8 cellular contexts compared by ENCODE assay signal in genomic region chr1:40531381-40532061, GRCh38. TPM values are rescaled to one million over a fixed set of nuclear protein-coding genes. Genes with fewer than 3 reads are reported as not detected.
DNase-seq lines count a peak whose midpoint lies in the region; ATAC-seq, FAIRE-seq and TF ChIP-seq lines count a peak whose summit lies in the region.

Gene ZNF684 (plus strand): TSS chr1:40531637. CDS start chr1:40533167, 1,530 bp downstream.

- peak within 1 kb of the TSS; percentile 79 to 99 (median 90) for H3K4me2 ChIP-seq in BLaER1 treated with 17β-estradiol and CSF1 and Interleukin-3, amounts not matched to agents 10 nM and 100 nM
- peak within 1 kb of the TSS; percentile 91 for H3K4me2 ChIP-seq in HepG2 (ENCODE audit: low read depth, low read length)

- no peaks in the 10 kb centered on the region for H4K20me1 ChIP-seq in BLaER1 treated with 17β-estradiol and CSF1 and Interleukin-3, amounts not matched to agents 10 nM and 100 nM
- H4K20me1 ChIP-seq in HepG2 (ENCODE audit: insufficient read depth, low read length), result no peaks in the 10 kb centered on the region

- H3K4me1 Mint-ChIP-seq in activated CD4-positive, alpha-beta T cell treated with anti-CD3 and anti-CD28 coated beads, Interleukin-2, amount 10 ng/mL, durations not matched to agents 7 days and 5 days, result peaks cover 24% of the 10 kb centered on the region
- peaks cover 19% of the 10 kb centered on the region for H3K4me1 Mint-ChIP-seq in dendritic cell treated with granulocyte-macrophage colony-stimulating factor and Interleukin-4, amounts not matched to agents 40 ng/mL and 50 ng/mL, for 4 days (ENCODE audit: low read depth)

- peaks cover 14 to 28% (median 20%) of the 10 kb centered on the region in 11 experiments; a peak in 21 of 22 replicates for H3K36me3 ChIP-seq in BLaER1 treated with 17β-estradiol and CSF1 and Interleukin-3, amounts not matched to agents 10 nM and 100 nM
- H3K36me3 ChIP-seq in HepG2 (replicated peaks in 1 of 2; ENCODE audit: control insufficient read depth in 1 of 2, insufficient read depth in 2 of 2, low read length in 2 of 2), result no peaks in the 10 kb centered on the region

- H3K36me3 Mint-ChIP-seq in activated CD4-positive, alpha-beta T cell treated with anti-CD3 and anti-CD28 coated beads, Interleukin-2, amount 10 ng/mL, durations not matched to agents 7 days and 5 days (ENCODE audit: low read depth), result peaks cover 31% of the 10 kb centered on the region
- H3K36me3 Mint-ChIP-seq in dendritic cell treated with granulocyte-macrophage colony-stimulating factor and Interleukin-4, amounts not matched to agents 40 ng/mL and 50 ng/mL, for 4 days (ENCODE audit: low read depth), result peaks cover 19% of the 10 kb centered on the region

- peaks cover 0 to 19% (median 8%) of the 10 kb centered on the region in 11 experiments; a peak in 14 of 22 replicates for H3K9me3 ChIP-seq in BLaER1 treated with 17β-estradiol and CSF1 and Interleukin-3, amounts not matched to agents 10 nM and 100 nM (replicated peaks in 1 of 11)
- no peaks in the 10 kb centered on the region for H3K9me3 ChIP-seq in HepG2 (ENCODE audit: low read length)

- peak within 1 kb of the TSS; percentile 93 for H3K27ac Mint-ChIP-seq in activated CD4-positive, alpha-beta T cell treated with anti-CD3 and anti-CD28 coated beads, Interleukin-2, amount 10 ng/mL, durations not matched to agents 7 days and 5 days
- H3K27ac Mint-ChIP-seq in dendritic cell treated with granulocyte-macrophage colony-stimulating factor and Interleukin-4, amounts not matched to agents 40 ng/mL and 50 ng/mL, for 4 days, result peak within 1 kb of the TSS; percentile 92

- POLR2A ChIA-PET in activated CD4-positive, alpha-beta T cell treated with anti-CD3 and anti-CD28 coated beads, Interleukin-2, amount 10 ng/mL, durations not matched to agents 7 days and 5 days (lab: Charles Lee), result interaction anchor here (1.0 kb wide), 1 partner anchor 23 kb away, joined by 6 read pairs; the partner anchor contains the start of gene EXO5
- POLR2A ChIA-PET in HepG2 (lab: Yijun Ruan, JAX), result interaction anchor here (0.6 to 2.7 kb wide), 13 partner anchors 10 to 448 kb away, joined by 3 to 27 read pairs (median 4); partner anchors contain the start of genes CTPS1, EXO5, NFYC and ZFP69B

- peak; percentile 74 to 76 for TF ChIP-seq POLR2A in HepG2 (IDR thresholded peaks at IDR 0.05; ENCODE audit: insufficient read depth in 1 of 2, low read depth in 2 of 2, low read length in 2 of 2)

- no peaks in the 10 kb centered on the region for H3K27me3 ChIP-seq in BLaER1 treated with 17β-estradiol and CSF1 and Interleukin-3, amounts not matched to agents 10 nM and 100 nM
- no peaks in the 10 kb centered on the region; a peak in 1 of 5 replicates for H3K27me3 ChIP-seq in HepG2 (ENCODE audit: control insufficient read depth in 1 of 2, insufficient read depth in 2 of 2, low read length in 2 of 2)

- H3K27me3 Mint-ChIP-seq in activated CD4-positive, alpha-beta T cell treated with anti-CD3 and anti-CD28 coated beads, Interleukin-2, amount 10 ng/mL, durations not matched to agents 7 days and 5 days, result peaks cover 15% of the 10 kb centered on the region
- no peaks in the 10 kb centered on the region for H3K27me3 Mint-ChIP-seq in dendritic cell treated with granulocyte-macrophage colony-stimulating factor and Interleukin-4, amounts not matched to agents 40 ng/mL and 50 ng/mL, for 4 days

- TF ChIP-seq CTCF in HepG2 (CRISPR knock-in tag; IDR thresholded peaks at IDR 0.05), result no peak

- CTCF ChIA-PET in activated CD4-positive, alpha-beta T cell treated with anti-CD3 and anti-CD28 coated beads, Interleukin-2, amount 10 ng/mL, durations not matched to agents 7 days and 5 days (lab: Charles Lee), result interaction anchor here (0.6 to 1.9 kb wide), 11 partner anchors 13 to 1402 kb away, joined by 3 to 7 read pairs (median 4); partner anchors contain the start of genes EXO5 and PPIE
- CTCF ChIA-PET in HepG2 (lab: Yijun Ruan, JAX; ENCODE audit: low intra/inter-chr PET ratio, low total read pairs), result no interaction called here

- peaks cover 20% of the 10 kb centered on the region for H3K9me3 Mint-ChIP-seq in activated CD4-positive, alpha-beta T cell treated with anti-CD3 and anti-CD28 coated beads, Interleukin-2, amount 10 ng/mL, durations not matched to agents 7 days and 5 days
- H3K9me3 Mint-ChIP-seq in dendritic cell treated with granulocyte-macrophage colony-stimulating factor and Interleukin-4, amounts not matched to agents 40 ng/mL and 50 ng/mL, for 4 days, result peaks cover 17% of the 10 kb centered on the region

- H3K4me3 Mint-ChIP-seq in activated CD4-positive, alpha-beta T cell treated with anti-CD3 and anti-CD28 coated beads, Interleukin-2, amount 10 ng/mL, durations not matched to agents 7 days and 5 days, result peak within 1 kb of the TSS; percentile 95
- H3K4me3 Mint-ChIP-seq in dendritic cell treated with granulocyte-macrophage colony-stimulating factor and Interleukin-4, amounts not matched to agents 40 ng/mL and 50 ng/mL, for 4 days, result peak within 1 kb of the TSS; percentile 96

- DNase-seq in NCI-H526 treated with DMSO at 0.1 percent for 48 hours (lab: John Stamatoyannopoulos, UW) (peak; percentile 98), HepG2 (ENCODE audit: low spot score) (peak; percentile 96)
- DNase-seq in activated CD4-positive, alpha-beta T cell treated with anti-CD3 and anti-CD28 coated beads, Interleukin-2, amount 10 ng/mL, durations not matched to agents 7 days and 5 days, result peak; percentile 90
- DNase-seq in stimulated activated CD4-positive, alpha-beta T cell treated with anti-CD3 and anti-CD28 coated beads, Interleukin-2, amount 100 ng/mL, for 48 hours, result peak; percentile 69 to 78

- H3K79me2 ChIP-seq in HepG2 (ENCODE audit: insufficient read depth, low read length), result peaks cover 13% of the 10 kb centered on the region

- peaks cover 11 to 24% (median 18%) of the 10 kb centered on the region in 10 experiments for H3K4me1 ChIP-seq in BLaER1 treated with 17β-estradiol and CSF1 and Interleukin-3, amounts not matched to agents 10 nM and 100 nM
- H3K4me1 ChIP-seq in HepG2 (ENCODE audit: insufficient read depth, low read length), result peaks cover 46% of the 10 kb centered on the region

- peak within 1 kb of the TSS; percentile 96 for H2AFZ ChIP-seq in HepG2 (ENCODE audit: low read length)

- intact Hi-C loops in dendritic cell treated with granulocyte-macrophage colony-stimulating factor and Interleukin-4, amounts not matched to agents 40 ng/mL and 50 ng/mL, for 4 days (cut with micrococcal nuclease), result loop anchor here (5.0 kb wide), 1 partner anchor 274 kb away; the partner anchor contains the start of gene ZMPSTE24
- intact Hi-C loops in HepG2 (cut with micrococcal nuclease; ENCODE audit: unreplicated experiment), result no loop called here

- WGBS in HepG2 (ENCODE audit: low lambda C conversion rate), result under 1% methylated on average over 35 of the region's 35 CpGs

- TF ChIP-seq RAD21 in HepG2 (CRISPR knock-in tag; IDR thresholded peaks at IDR 0.05), result no peak

- H3K27ac ChIP-seq in BLaER1 treated with 17β-estradiol and CSF1 and Interleukin-3, amounts not matched to agents 10 nM and 100 nM, result peak within 1 kb of the TSS; percentile 46 to 93 (median 85)
- H3K27ac ChIP-seq in HepG2 (ENCODE audit: extremely low read length, insufficient read depth, low read length), result peak within 1 kb of the TSS; percentile 82

- ATAC-seq in GM19328 (IDR thresholded peaks at IDR 0.05; ENCODE audit: unreplicated experiment), result peak; percentile 85
- peak; percentile 86 for ATAC-seq in HG03469 (IDR thresholded peaks at IDR 0.05; ENCODE audit: unreplicated experiment)
- peak; percentile 95 for ATAC-seq in HepG2

- peak; percentile 94 for FAIRE-seq in HepG2 (lab: Jason Lieb, UNC)

- BruUV-seq in HepG2 (replicated peaks; lab: Mats Ljungman, UMichigan), result TSS peak; percentile 67

- peak within 1 kb of the TSS; percentile 72 to 85 (median 83) for H3K9ac ChIP-seq in BLaER1 treated with 17β-estradiol and CSF1 and Interleukin-3, amounts not matched to agents 10 nM and 100 nM
- peak within 1 kb of the TSS; percentile 83 for H3K9ac ChIP-seq in HepG2 (ENCODE audit: insufficient read depth, low read depth, low read length)

- TF ChIP-seq EP300 in HepG2 (IDR thresholded peaks at IDR 0.05; ENCODE audit: low read depth in 2 of 2, low read length in 2 of 2) (peak in 1 of 2 experiments; percentile 48; a peak in 2 of 4 replicates), HepG2 (CRISPR knock-in tag; IDR thresholded peaks at IDR 0.05; ENCODE audit: borderline replicate concordance) (no peak)

- H3K4me3 ChIP-seq in BLaER1 treated with 17β-estradiol and CSF1 and Interleukin-3, amounts not matched to agents 10 nM and 100 nM, result peak within 1 kb of the TSS; percentile 68 to 88 (median 74)
- H3K4me3 ChIP-seq in HepG2 (replicated peaks in 1 of 3; ENCODE audit: insufficient read depth in 1 of 3, low read depth in 2 of 3, low read length in 3 of 3), result peak within 1 kb of the TSS; percentile 78 to 94 (median 85)

- in situ Hi-C loops in HepG2 (cut with HindIII; ENCODE audit: extremely low pct_ligation_motif_present, low pct_unique_long_range_greater_than_20kb), result no loop called here

TF ChIP-seq in HepG2, 621 proteins besides CTCF, POLR2A, EP300 and RAD21 (continues in another document):
- 0 out of 2 replicates have a peak, but pooled peaks have one; percentile 19 for TF ChIP-seq HOXD1 (CRISPR knock-in tag; IDR thresholded peaks at IDR 0.05)

RNA-seq across cellular contexts. Expression of gene ZNF684, which starts in this region (rescaled TPM):
- 1 to 10 TPM; 5.5 to 8.8 TPM for total RNA-seq in activated CD4-positive, alpha-beta T cell treated with anti-CD3 and anti-CD28 coated beads, Interleukin-2, amount 10 ng/mL, durations not matched to agents 7 days and 5 days
- 15.2 and 18.8 TPM in 2 replicates for total RNA-seq in HepG2 (2016; rRNA removed; fragmentation: Illumina TruSeq; extraction: Trizol)
- total RNA-seq in HepG2 (2016; cell fraction: cytosol; rRNA removed; fragmentation: Illumina TruSeq; extraction: Trizol; ENCODE audit: low read depth), result 3.7 and 4.1 TPM in 2 replicates
- 12.6 and 19.3 TPM in 2 replicates for total RNA-seq in HepG2 (2016; cell fraction: insoluble cytoplasmic fraction; rRNA removed; fragmentation: Illumina TruSeq; extraction: Trizol)
- 7.5 and 8.9 TPM in 2 replicates for total RNA-seq in HepG2 (2016; cell fraction: membrane; rRNA removed; fragmentation: Illumina TruSeq; extraction: Trizol)
- 8.7 and 15.6 TPM in 2 replicates for total RNA-seq in HepG2 (2016; cell fraction: nucleus; rRNA removed; fragmentation: Illumina TruSeq; extraction: Trizol)
- polyA plus RNA-seq in HepG2 (2011; rRNA removed), result 6.3 and 6.5 TPM in 2 replicates
- 4.2 and 4.9 TPM in 2 replicates for polyA plus RNA-seq in HepG2 (2011; cell fraction: cytosol; rRNA removed)
- 5.2 and 7.7 TPM in 2 replicates for polyA plus RNA-seq in HepG2 (2011; cell fraction: nucleus; rRNA removed)
- 5.0 and 7.1 TPM in 2 replicates for polyA plus RNA-seq in HepG2 (2012)
- polyA plus RNA-seq in HepG2 (2016; cell fraction: cytosol; fragmentation: Illumina TruSeq; extraction: Trizol; ENCODE audit: low read depth), result 0.60 and 0.77 TPM in 2 replicates
- 10.5 and 10.8 TPM in 2 replicates for polyA plus RNA-seq in HepG2 (2016; cell fraction: insoluble cytoplasmic fraction; fragmentation: Illumina TruSeq; extraction: Trizol; ENCODE audit: low read depth)
- 1.4 and 1.5 TPM in 2 replicates for polyA plus RNA-seq in HepG2 (2016; cell fraction: membrane; fragmentation: Illumina TruSeq; extraction: Trizol; ENCODE audit: low read depth)
- polyA plus RNA-seq in HepG2 (2016; cell fraction: nucleus; fragmentation: Illumina TruSeq; extraction: Trizol; ENCODE audit: insufficient read depth, low read depth), result 14.7 and 15.9 TPM in 2 replicates
- 1.1 and 4.1 TPM in 2 replicates for polyA minus RNA-seq in HepG2 (2011; rRNA and poly(A)+ RNA removed; ENCODE audit: low replicate concordance)
- polyA minus RNA-seq in HepG2 (2011; cell fraction: cytosol; rRNA and poly(A)+ RNA removed), result 4.4 and 6.0 TPM in 2 replicates
- 6.6 and 17.4 TPM in 2 replicates for polyA minus RNA-seq in HepG2 (2011; cell fraction: nucleus; rRNA and poly(A)+ RNA removed)

Comparison
In these comparisons a context has a peak if more than half of its experiments do, and no peak if none do; other contexts are left out.
1. Peak in every context shown above with its lines: DNase-seq, ATAC-seq, H3K4me3 ChIP-seq and H3K27ac ChIP-seq.